In genomic region chr10:102644646-102645387, GRCh38 we compare ENCODE assay signal across 8 cellular contexts. TPM values are rescaled to one million over a fixed set of nuclear protein-coding genes. Genes with fewer than 3 reads are reported as not detected.
A peak's percentile ranks its signal among the peaks of the same experiment; 100 is the strongest.
DNase-seq lines count a peak whose midpoint lies in the region; ATAC-seq, FAIRE-seq and TF ChIP-seq lines count a peak whose summit lies in the region.

No MANE protein-coding gene starts in this region.

- H3K36me3 ChIP-seq in iPS DF 6.9 (ENCODE audit: control insufficient read depth, insufficient read depth, low read length) = no peaks in the 10 kb centered on the region
- H3K36me3 ChIP-seq in sigmoid colon = no peaks in the 10 kb centered on the region

- TF ChIP-seq CTCF in astrocyte of the spinal cord (IDR thresholded peaks at IDR 0.05; ENCODE audit: low read depth, low read length) = peak; percentile 60
- peak; percentile 53 to 69 (median 66) for TF ChIP-seq CTCF in sigmoid colon (IDR thresholded peaks at IDR 0.05)

- H3K27ac ChIP-seq in iPS DF 6.9 (ENCODE audit: low read length) (no peak overlapping the region), sigmoid colon (peak overlapping the region; percentile 92 to 100 (median 99))

- TF ChIP-seq EP300 in sigmoid colon (IDR thresholded peaks at IDR 0.05) = no peak

- DNase-seq in GM12892 (ENCODE audit: insufficient read length) = no peak
- peak; percentile 47 to 89 (median 81) for DNase-seq in NCI-H1417 (lab: John Stamatoyannopoulos, UW)
- DNase-seq in T-helper 22 cell (ENCODE audit: low read depth) = peak; percentile 69
- peak; percentile 74 for DNase-seq in astrocyte of the spinal cord (ENCODE audit: low read depth, low spot score)
- no peak for DNase-seq in iPS DF 6.9 (ENCODE audit: low read depth, low spot score)
- peak; percentile 94 for DNase-seq in sigmoid colon

- no CpG with 5 or more reads among the region's 62 CpGs for WGBS in iPS DF 6.9 (ENCODE audit: insufficient coverage, insufficient read length)
- 0% methylated on average over 62 of the region's 62 CpGs for WGBS in sigmoid colon, 2 donors

- peak; percentile 87 for FAIRE-seq in GM12892 (lab: Jason Lieb, UNC)

- peaks cover 14% of the 10 kb centered on the region for H3K4me1 ChIP-seq in iPS DF 6.9 (ENCODE audit: control insufficient read depth, insufficient read depth, low read length)
- peaks cover 0 to 51% (median 44%) of the 10 kb centered on the region in 4 donors for H3K4me1 ChIP-seq in sigmoid colon

- in situ Hi-C loops in astrocyte of the spinal cord (cut with HindIII; ENCODE audit: low sequenced_read_pairs) = no loop called here

- peak overlapping the region; percentile 85 for H3K4me3 ChIP-seq in astrocyte of the spinal cord (ENCODE audit: low read depth, low read length)
- peak overlapping the region; percentile 52 for H3K4me3 ChIP-seq in iPS DF 6.9 (ENCODE audit: low read length)
- peak overlapping the region; percentile 57 to 97 (median 88) for H3K4me3 ChIP-seq in sigmoid colon

- intact Hi-C loops in sigmoid colon (cut with DNase I) = loop anchor here (2.0 to 10.0 kb wide), 2 partner anchors 142 to 250 kb away; partner anchors contain the start of genes ACTR1A, NFKB2 and SUFU

- no peaks in the 10 kb centered on the region for H3K27me3 ChIP-seq in iPS DF 6.9 (ENCODE audit: control insufficient read depth, insufficient read depth, low read length)
- H3K27me3 ChIP-seq in sigmoid colon = no peaks in the 10 kb centered on the region

- H3K9me3 ChIP-seq in iPS DF 6.9 (ENCODE audit: control insufficient read depth, insufficient read depth, low read length) (no peaks in the 10 kb centered on the region), sigmoid colon (no peaks in the 10 kb centered on the region)

- no peak for ATAC-seq in HG02610 (IDR thresholded peaks at IDR 0.05; ENCODE audit: unreplicated experiment)
- ATAC-seq in HG03159 (IDR thresholded peaks at IDR 0.05; ENCODE audit: unreplicated experiment) = no peak

- TF ChIP-seq POLR2A in GM12892 (IDR thresholded peaks at IDR 0.05; ENCODE audit: low read depth, low read length) = peak; percentile 68; the same call in 1 of the 2 replicates
- TF ChIP-seq POLR2A in sigmoid colon (IDR thresholded peaks at IDR 0.05) = no peak

RNA-seq across cellular contexts. Expression of gene TRIM8, which starts 0.5 kb away (rescaled TPM):
- polyA plus RNA-seq in GM12892 (2012; ENCODE audit: missing spikeins) = 25.0 TPM
- total RNA-seq in sigmoid colon = 10 to 100 TPM; 58.9 to 88.6 (median 67.1) TPM
- polyA plus RNA-seq in sigmoid colon = 10 to 100 TPM; 25.0 to 53.0 (median 46.8) TPM

Comparison
In these comparisons a context has a peak if more than half of its experiments do, and no peak if none do; other contexts are left out.
1. DNase-seq: peak in NCI-H1417 (3 of 3), T-helper 22 cell (single experiment), astrocyte of the spinal cord (single experiment) and sigmoid colon (single experiment); none in GM12892 (single experiment) and iPS DF 6.9 (single experiment).
2. Peak in every context shown above with its lines, with median percentiles within 50 percentile points of each other: H3K4me3 ChIP-seq.